Comparison of ENCODE assay signal across 20 cellular contexts in genomic region chr5:9058161-9058560, GRCh38.
"Had no signal": no experiment of that assay in that cellular context is flagged by ENCODE, and none has a peak within 500 bp of the region (broad histone marks: within the 10 kb centered on the region; RNA-seq: fewer than 3 reads in every experiment).

No MANE protein-coding gene starts in this region.

- H3K4me3 Mint-ChIP-seq: activated CD4-positive, alpha-beta memory T cell treated with anti-CD3 and anti-CD28 coated beads, Interleukin-2, amount 10 ng/mL, durations not matched to agents 7 days and 5 days; activated T-cell treated with anti-CD3 and anti-CD28 coated beads, Interleukin-2, amount 50 U/mL, for 24 hours; nephron; stimulated activated naive CD8-positive, alpha-beta T cell treated with anti-CD3 and anti-CD28 coated beads, Interleukin-15, amount 100 ng/mL, for 72 hours; WTC11 had no signal

- H3K27me3 Mint-ChIP-seq: activated CD4-positive, alpha-beta memory T cell treated with anti-CD3 and anti-CD28 coated beads, Interleukin-2, amount 10 ng/mL, durations not matched to agents 7 days and 5 days; activated T-cell treated with anti-CD3 and anti-CD28 coated beads, Interleukin-2, amount 50 U/mL, for 24 hours; stimulated activated naive CD8-positive, alpha-beta T cell treated with anti-CD3 and anti-CD28 coated beads, Interleukin-15, amount 100 ng/mL, for 72 hours had no signal

- H3K4me1 ChIP-seq: testis had no signal

- H3K36me3 Mint-ChIP-seq: WTC11 had no signal

- H3K9me3 Mint-ChIP-seq: nephron, WTC11 had no signal

- H3K36me3 ChIP-seq: upper lobe of left lung had no signal

- H3K9me3 ChIP-seq: testis, upper lobe of left lung had no signal

- H3K4me3 ChIP-seq: coronary artery, hepatocyte, testis, upper lobe of left lung had no signal

- H3K27ac Mint-ChIP-seq: activated CD4-positive, alpha-beta memory T cell treated with anti-CD3 and anti-CD28 coated beads, Interleukin-2, amount 10 ng/mL, durations not matched to agents 7 days and 5 days; activated T-cell treated with anti-CD3 and anti-CD28 coated beads, Interleukin-2, amount 50 U/mL, for 24 hours; progenitor cell of endocrine pancreas; stimulated activated naive CD8-positive, alpha-beta T cell treated with anti-CD3 and anti-CD28 coated beads, Interleukin-15, amount 100 ng/mL, for 72 hours; WTC11 had no signal

- H2AFZ ChIP-seq: hepatocyte had no signal

- H3K27ac ChIP-seq: coronary artery, testis had no signal

- H3K79me2 ChIP-seq: hepatocyte had no signal

- H3K4me2 ChIP-seq: hepatocyte had no signal

- H3K27me3 ChIP-seq: hepatocyte, testis, upper lobe of left lung had no signal

- DNase-seq: activated CD4-positive, alpha-beta memory T cell treated with anti-CD3 and anti-CD28 coated beads, Interleukin-2, amount 10 ng/mL, durations not matched to agents 7 days and 5 days; activated CD4-positive, alpha-beta T cell treated with anti-CD3 and anti-CD28 coated beads for 4 hours; activated effector memory CD4-positive, alpha-beta T cell treated with Interleukin-2 at 50 U/mL for 16 hours; activated naive CD4-positive, alpha-beta T cell treated with anti-CD3 and anti-CD28 coated beads, Interleukin-2, amount 50 U/mL, for 16 hours; activated T-cell treated with anti-CD3 and anti-CD28 coated beads, Interleukin-2, amount 50 U/mL, for 24 hours; caudate nucleus; effector CD4-positive, alpha-beta T cell; islet precursor cell; left ventricle myocardium superior; occipital lobe; right cardiac atrium; stimulated activated naive CD8-positive, alpha-beta T cell treated with anti-CD3 and anti-CD28 coated beads, Interleukin-15, amount 100 ng/mL, for 72 hours; T-helper 2 cell; testis; upper lobe of left lung had no signal

- ATAC-seq: left ventricle myocardium superior; right cardiac atrium; stimulated activated naive CD8-positive, alpha-beta T cell treated with anti-CD3 and anti-CD28 coated beads, Interleukin-15, amount 100 ng/mL, for 72 hours; WTC11 had no signal

- H3K4me1 Mint-ChIP-seq: activated CD4-positive, alpha-beta memory T cell treated with anti-CD3 and anti-CD28 coated beads, Interleukin-2, amount 10 ng/mL, durations not matched to agents 7 days and 5 days; stimulated activated naive CD8-positive, alpha-beta T cell treated with anti-CD3 and anti-CD28 coated beads, Interleukin-15, amount 100 ng/mL, for 72 hours; WTC11 had no signal
